In the genomic region with DNA sequence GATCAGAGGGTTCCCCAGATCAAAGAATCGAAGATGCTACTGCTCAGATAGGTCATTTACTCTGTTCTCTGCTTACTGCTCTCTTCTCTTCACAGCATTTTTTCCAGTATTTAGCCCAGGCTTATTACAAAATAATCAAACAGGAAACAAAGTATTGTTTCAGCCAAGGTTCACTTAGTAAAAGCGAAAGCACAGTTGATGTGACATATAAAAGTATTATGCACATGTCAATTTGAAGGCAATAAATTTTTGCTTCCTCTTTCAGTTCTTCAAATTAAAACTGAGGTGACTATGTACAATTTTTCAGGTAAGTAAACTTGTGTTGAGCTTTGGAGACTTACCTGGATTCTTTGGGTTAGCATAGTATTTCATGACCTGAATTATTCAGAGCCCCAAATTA, we compare ENCODE assay signal across 18 cellular contexts.
DNase-seq lines count a peak whose midpoint lies in the region; ATAC-seq and TF ChIP-seq lines count a peak whose summit lies in the region.
"Had no signal": no experiment of that assay in that cellular context is flagged by ENCODE, and none has a peak within 500 bp of the region (broad histone marks: within the 10 kb centered on the region; RNA-seq: fewer than 3 reads in every experiment).

No MANE protein-coding gene starts in this region.

- peak overlapping the region; percentile 29 for H3K4me2 ChIP-seq in SU-DHL-6 (ENCODE audit: low read depth, low read length, poor library complexity, severe bottlenecking)
- H3K4me2 ChIP-seq: BLaER1 treated with 17β-estradiol and CSF1 and Interleukin-3, amounts not matched to agents 10 nM and 100 nM had no signal

- H3F3A ChIP-seq in SU-DHL-6 (ENCODE audit: insufficient read depth): no peaks in the 10 kb centered on the region

- H2AFZ ChIP-seq in SU-DHL-6 (ENCODE audit: low read depth, low read length, severe bottlenecking): no peak overlapping the region
- H2AFZ ChIP-seq: GM23248 had no signal

- no peak overlapping the region for H3K4me3 ChIP-seq in SU-DHL-6 (ENCODE audit: insufficient read depth, low read length, poor library complexity, severe bottlenecking)
- H3K4me3 ChIP-seq: BLaER1 treated with 17β-estradiol and CSF1 and Interleukin-3, amounts not matched to agents 10 nM and 100 nM; GM23248 had no signal

- TF ChIP-seq CTCF in SU-DHL-6 (IDR thresholded peaks at IDR 0.05; ENCODE audit: insufficient read depth, low read length, poor library complexity, severe bottlenecking) (no peak), type B pancreatic cell (conservative IDR thresholded peaks at IDR 0.05) (no peak), natural killer cell (IDR thresholded peaks at IDR 0.05) (no peak)

- H3K4me3 Mint-ChIP-seq in type B pancreatic cell (peak overlapping the region; percentile 64), natural killer cell (no peak overlapping the region)
- H3K4me3 Mint-ChIP-seq: CD8-positive, alpha-beta T cell; IgD-negative memory B cell had no signal

- H3K9me3 Mint-ChIP-seq in type B pancreatic cell (peaks cover 5% of the 10 kb centered on the region), natural killer cell (peaks cover 3 to 5% of the 10 kb centered on the region in 2 donors)

- no peaks in the 10 kb centered on the region for H3K27me3 ChIP-seq in SU-DHL-6 (ENCODE audit: low read length)
- H3K27me3 ChIP-seq: BLaER1 treated with 17β-estradiol and CSF1 and Interleukin-3, amounts not matched to agents 10 nM and 100 nM had no signal

- H3K36me3 Mint-ChIP-seq in type B pancreatic cell (no peaks in the 10 kb centered on the region), natural killer cell (no peaks in the 10 kb centered on the region)
- H3K36me3 Mint-ChIP-seq: CD8-positive, alpha-beta T cell; IgD-negative memory B cell had no signal

- DNase-seq in left colon (no peak), type B pancreatic cell (ENCODE audit: extremely low spot score, unreplicated experiment) (no peak), left lobe of liver (ENCODE audit: low spot score) (no peak), natural killer cell (no peak), NCI-H526 (lab: John Stamatoyannopoulos, UW) (no peak)
- DNase-seq: Calu3; CD8-positive, alpha-beta T cell; GM23248; HCEC 1CT; MM.1S; NCI-H1436 treated with DMSO at 0.1 percent for 48 hours; NCI-H2029 treated with DMSO at 0.1 percent for 48 hours; NCI-H446; NCI-H774 had no signal

- no peak overlapping the region for H3K27ac ChIP-seq in SU-DHL-6 (ENCODE audit: low read depth, low read length)
- H3K27ac ChIP-seq: BLaER1 treated with 17β-estradiol and CSF1 and Interleukin-3, amounts not matched to agents 10 nM and 100 nM; GM23248 had no signal

- H3K27ac Mint-ChIP-seq in type B pancreatic cell (no peak overlapping the region), natural killer cell (no peak overlapping the region)
- H3K27ac Mint-ChIP-seq: CD8-positive, alpha-beta T cell had no signal

- ATAC-seq in HG03159 (IDR thresholded peaks at IDR 0.05; ENCODE audit: unreplicated experiment) (peak; percentile 46), left colon (peak; percentile 51), left lobe of liver (no peak), natural killer cell (no peak)
- ATAC-seq: CD8-positive, alpha-beta T cell had no signal

- H3K9ac ChIP-seq in SU-DHL-6 (ENCODE audit: low read length): no peak overlapping the region
- H3K9ac ChIP-seq: BLaER1 treated with 17β-estradiol and CSF1 and Interleukin-3, amounts not matched to agents 10 nM and 100 nM; GM23248 had no signal

- no peaks in the 10 kb centered on the region for H3K36me3 ChIP-seq in SU-DHL-6 (ENCODE audit: low read length)
- H3K36me3 ChIP-seq: BLaER1 treated with 17β-estradiol and CSF1 and Interleukin-3, amounts not matched to agents 10 nM and 100 nM had no signal

- H3K9me3 ChIP-seq in SU-DHL-6 (ENCODE audit: insufficient read depth, low read length): no peaks in the 10 kb centered on the region

- no peaks in the 10 kb centered on the region for H3K27me3 Mint-ChIP-seq in type B pancreatic cell
- no peaks in the 10 kb centered on the region for H3K27me3 Mint-ChIP-seq in natural killer cell (ENCODE audit: low read depth in 2 of 2)
- H3K27me3 Mint-ChIP-seq: IgD-negative memory B cell had no signal

- peaks cover 3% of the 10 kb centered on the region for H3K4me1 Mint-ChIP-seq in type B pancreatic cell (ENCODE audit: unreplicated experiment)
- no peaks in the 10 kb centered on the region for H3K4me1 Mint-ChIP-seq in natural killer cell
- H3K4me1 Mint-ChIP-seq: IgD-negative memory B cell had no signal

- H3K9me2 ChIP-seq in SU-DHL-6 (replicated peaks; ENCODE audit: insufficient read depth, low read length): no peaks in the 10 kb centered on the region

- no peaks in the 10 kb centered on the region for H3K79me2 ChIP-seq in SU-DHL-6 (ENCODE audit: insufficient read depth, low read length)

- H4K20me1 ChIP-seq in SU-DHL-6 (ENCODE audit: low read depth, low read length): no peaks in the 10 kb centered on the region
- H4K20me1 ChIP-seq: BLaER1 treated with 17β-estradiol and CSF1 and Interleukin-3, amounts not matched to agents 10 nM and 100 nM had no signal

- intact Hi-C loops in left colon (cut with DNase I, micrococcal nuclease): no loop called here
- intact Hi-C loops in natural killer cell (cut with micrococcal nuclease): no loop called here

Comparison
In these comparisons a context has a peak if more than half of its experiments do, and no peak if none do; other contexts are left out.
1. ATAC-seq: peak in HG03159 (single experiment) and left colon (single experiment); none in left lobe of liver (single experiment) and natural killer cell (0 of 3).